Comparison of ENCODE assay signal across 9 cellular contexts in the genomic region with DNA sequence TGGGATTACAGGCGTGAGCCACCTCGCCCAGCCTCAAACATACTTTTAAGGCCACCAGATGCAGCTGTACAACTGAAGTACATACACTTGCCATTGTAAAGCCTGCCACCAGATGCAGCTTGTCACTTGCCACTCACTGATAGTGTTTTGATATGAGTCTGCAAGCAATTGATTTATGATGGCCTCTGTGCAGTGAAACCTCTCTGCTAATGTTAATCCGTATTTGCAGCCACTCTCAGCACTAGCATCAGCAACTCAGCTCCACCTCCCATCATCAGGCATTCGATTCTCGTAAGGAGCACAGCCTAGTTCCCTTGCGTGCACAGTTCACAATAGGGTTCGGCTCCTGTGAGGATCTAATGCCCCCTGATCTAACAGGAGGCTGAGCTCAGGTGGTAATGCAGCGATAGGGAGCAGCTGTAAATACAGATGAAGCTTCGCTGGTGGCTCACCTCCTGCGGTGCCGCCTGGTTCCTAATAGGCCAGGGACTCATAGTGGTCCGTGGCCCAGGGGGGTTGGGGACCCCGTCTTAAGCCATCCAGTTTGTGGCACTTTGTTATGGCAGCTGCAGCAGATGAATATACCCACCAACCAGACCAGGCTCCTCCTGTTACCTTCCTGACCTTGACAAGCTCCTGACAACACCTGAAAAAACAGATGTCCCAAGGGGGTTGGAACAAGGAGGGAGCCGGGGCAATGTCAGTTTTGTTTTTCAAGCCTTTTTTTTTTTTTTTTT. TPM values are rescaled to one million over a fixed set of nuclear protein-coding genes. Genes with fewer than 3 reads are reported as not detected.
DNase-seq lines count a peak whose midpoint lies in the region; ATAC-seq, FAIRE-seq and TF ChIP-seq lines count a peak whose summit lies in the region.
"Had no signal": no experiment of that assay in that cellular context is flagged by ENCODE, and none has a peak within 500 bp of the region (broad histone marks: within the 10 kb centered on the region; RNA-seq: fewer than 3 reads in every experiment).

No MANE protein-coding gene starts in this region.

- H3F3A ChIP-seq in GM23338 (replicated peaks; ENCODE audit: low read depth): no peaks in the 10 kb centered on the region

- peak overlapping the region; percentile 95; the same call in 1 of the 2 replicates for H2AFZ ChIP-seq in GM23338

- intact Hi-C loops in gastrocnemius medialis (cut with DNase I; ENCODE audit: low total_unique reads): loop anchor here (2.0 to 10.0 kb wide), 6 partner anchors 57 to 516 kb away; a partner anchor contains a TSS
- intact Hi-C loops in kidney (cut with DNase I): no loop called here

- peak; percentile 47 for DNase-seq in GM23338 (ENCODE audit: low spot score)
- peak; percentile 86 for DNase-seq in NCI-H524 treated with DMSO at 0.1 percent for 48 hours (lab: John Stamatoyannopoulos, UW)
- peak; percentile 54 for DNase-seq in ecto neural progenitor cell (ENCODE audit: low spot score)
- no peak for DNase-seq in gastrocnemius medialis
- DNase-seq in NK-92 treated with Interleukin-12 subunit alpha and Interleukin-12 subunit beta, amount 100 ng/mL, for 24 hours (lab: John Stamatoyannopoulos, UW): no peak
- DNase-seq in effector CD8-positive, alpha-beta T cell (lab: John Stamatoyannopoulos, UW): no peak
- no peak for DNase-seq in kidney
- DNase-seq in NCI-H2196 (lab: John Stamatoyannopoulos, UW; ENCODE audit: unreplicated experiment): no peak

- H3K79me2 ChIP-seq in GM23338 (replicated peaks; ENCODE audit: insufficient read depth): peaks cover 34% of the 10 kb centered on the region

- ATAC-seq in GM23338 (no peak), gastrocnemius medialis (no peak)

- in situ Hi-C loops in gastrocnemius medialis (cut with MboI; ENCODE audit: low sequenced_read_pairs in 4 of 4): no loop called here

- H3K4me1 Mint-ChIP-seq in GM23338: peaks cover 19% of the 10 kb centered on the region; the same call in 2 of the 3 replicates

- H3K36me3 ChIP-seq in GM23338 (ENCODE audit: insufficient read depth) (peaks cover 9% of the 10 kb centered on the region), gastrocnemius medialis (peaks cover 0 to 6% of the 10 kb centered on the region in 2 donors), kidney (ENCODE audit: control insufficient read depth in 1 of 2, insufficient read depth in 2 of 2, low read length in 2 of 2) (peaks cover 5 to 11% of the 10 kb centered on the region in 2 donors)

- 0 out of 2 replicates have a peak overlapping the region, but pooled peaks have one; percentile 9 for H3K27ac ChIP-seq in GM23338 (ENCODE audit: low read depth)
- peak overlapping the region; percentile 96 to 100 (median 98) for H3K27ac ChIP-seq in gastrocnemius medialis
- H3K27ac ChIP-seq in kidney (ENCODE audit: low read depth in 2 of 2, low read length in 2 of 2): no peak overlapping the region

- H3K27ac Mint-ChIP-seq in GM23338: peak overlapping the region; percentile 98; the same call in 1 of the 2 replicates

- TF ChIP-seq CTCF in GM23338 (conservative IDR thresholded peaks at IDR 0.05; ENCODE audit: low read depth in 2 of 2) (no peak), gastrocnemius medialis (IDR thresholded peaks at IDR 0.05 in 4 of 5, conservative IDR thresholded peaks at IDR 0.05 in 1 of 5) (no peak), kidney (IDR thresholded peaks at IDR 0.05; ENCODE audit: borderline replicate concordance, extremely low read depth, insufficient read depth) (no peak)

- 0 out of 3 replicates have a peak, but pooled peaks cover 2% of the 10 kb centered on the region for H3K9me3 Mint-ChIP-seq in GM23338

- H4K20me1 ChIP-seq in GM23338 (replicated peaks; ENCODE audit: insufficient read depth): peaks cover 17% of the 10 kb centered on the region; the same call in 1 of the 2 replicates

- H3K9me2 ChIP-seq in GM23338 (ENCODE audit: insufficient read depth): no peaks in the 10 kb centered on the region

- peaks cover 16% of the 10 kb centered on the region for H3K4me1 ChIP-seq in GM23338 (ENCODE audit: insufficient read depth)
- H3K4me1 ChIP-seq in gastrocnemius medialis: peaks cover 27 to 32% of the 10 kb centered on the region in 2 donors
- peaks cover 8 to 12% of the 10 kb centered on the region in 2 donors for H3K4me1 ChIP-seq in kidney (ENCODE audit: control insufficient read depth in 1 of 2, insufficient read depth in 1 of 2, low read depth in 1 of 2, low read length in 2 of 2)

- H3K4me3 Mint-ChIP-seq in GM23338: peak overlapping the region; percentile 62; the same call in 2 of the 3 replicates

- peak overlapping the region; percentile 99 for H3K4me2 ChIP-seq in GM23338

- peaks cover 7% of the 10 kb centered on the region for H3K27me3 Mint-ChIP-seq in GM23338 (ENCODE audit: insufficient read depth, low read depth, poor library complexity)

- no peak overlapping the region for H3K9ac ChIP-seq in kidney (ENCODE audit: low read length in 2 of 2)

- H3K9me3 ChIP-seq in gastrocnemius medialis (no peaks in the 10 kb centered on the region), kidney (ENCODE audit: control insufficient read depth in 1 of 2, low read length in 2 of 2) (no peaks in the 10 kb centered on the region)

- no peak for FAIRE-seq in kidney (lab: Jason Lieb, UNC)
- FAIRE-seq: H54 had no signal

- no peak for TF ChIP-seq POLR2A in gastrocnemius medialis (IDR thresholded peaks at IDR 0.05)

- H3K36me3 Mint-ChIP-seq in GM23338 (ENCODE audit: low read depth): peaks cover 19% of the 10 kb centered on the region

- H3K4me3 ChIP-seq in GM23338 (no peak overlapping the region), gastrocnemius medialis (no peak overlapping the region), kidney (ENCODE audit: low read length in 2 of 2) (no peak overlapping the region)

- H3K27me3 ChIP-seq in GM23338 (ENCODE audit: insufficient read depth) (no peaks in the 10 kb centered on the region), gastrocnemius medialis (no peaks in the 10 kb centered on the region)

RNA-seq across cellular contexts. Expression of a gene that starts 1.3 kb away (rescaled TPM):
- 42.7 and 44.1 TPM in 2 replicates for total RNA-seq in GM23338 (2014; rRNA removed; shearing (Covaris generic))
- polyA plus RNA-seq in GM23338 (2016; fragmentation: Nextera tagmentation; extraction: Ambion mirVana) (33.6 and 41.1 TPM in 2 replicates), kidney (ENCODE audit: insufficient read depth, low read depth, low replicate concordance) (234 TPM)
- total RNA-seq in gastrocnemius medialis (100 to 1,000 TPM; 110 to 281 (median 125) TPM), kidney (209 TPM)

RNA-seq across cellular contexts. Expression of a gene that starts 31.1 kb away (rescaled TPM):
- total RNA-seq in GM23338 (2014; rRNA removed; shearing (Covaris generic)): not detected in 2 replicates
- polyA plus RNA-seq in GM23338 (2016; fragmentation: Nextera tagmentation; extraction: Ambion mirVana): 0.12 TPM in 1 of 2 replicates, not detected in the other
- total RNA-seq in gastrocnemius medialis: not detected
- 1.3 TPM for total RNA-seq in kidney
- polyA plus RNA-seq in kidney (ENCODE audit: insufficient read depth, low read depth, low replicate concordance): 2.1 TPM

RNA-seq across cellular contexts. Expression of a gene that starts 58.7 kb away (rescaled TPM):
- total RNA-seq in GM23338 (2014; rRNA removed; shearing (Covaris generic)): 3.9 and 8.1 TPM in 2 replicates
- polyA plus RNA-seq in GM23338 (2016; fragmentation: Nextera tagmentation; extraction: Ambion mirVana) (1.4 and 2.3 TPM in 2 replicates), kidney (ENCODE audit: insufficient read depth, low read depth, low replicate concordance) (7.1 TPM)
- total RNA-seq in gastrocnemius medialis (1 to 10 TPM; 2.5 to 9.4 (median 5.1) TPM), kidney (55.6 TPM)

Comparison
In these comparisons a context has a peak if more than half of its experiments do, and no peak if none do; other contexts are left out.
1. DNase-seq: peak in GM23338 (single experiment), NCI-H524 treated with DMSO at 0.1 percent for 48 hours (single experiment) and ecto neural progenitor cell (single experiment); none in gastrocnemius medialis (0 of 2), NK-92 treated with Interleukin-12 subunit alpha and Interleukin-12 subunit beta, amount 100 ng/mL, for 24 hours (single experiment), effector CD8-positive, alpha-beta T cell (single experiment), kidney (single experiment) and NCI-H2196 (single experiment).
2. H3K27ac ChIP-seq: peak in GM23338 (single experiment) and gastrocnemius medialis (4 of 4); none in kidney (0 of 2).